Comparison of ENCODE assay signal across 1 cellular context in genomic region chr10:62817763-62818425, GRCh38.
TF ChIP-seq lines count a peak whose summit lies in the region.

No MANE protein-coding gene starts in this region.

TF ChIP-seq in GM12878, 131 proteins besides CTCF, POLR2A, EP300 and RAD21 (continued from another document):
- TF ChIP-seq BCLAF1 (IDR thresholded peaks at IDR 0.05) = no peak
- TF ChIP-seq TBL1XR1 (IDR thresholded peaks at IDR 0.05; ENCODE audit: low read depth, low read length) = peak; percentile 21; the same call in 1 of the 2 replicates
- peak; percentile 9 for TF ChIP-seq MEF2B (IDR thresholded peaks at IDR 0.05; ENCODE audit: partially characterized antibody, poor library complexity, severe bottlenecking)
- TF ChIP-seq SMC3 (IDR thresholded peaks at IDR 0.05; ENCODE audit: borderline replicate concordance, low read length) = peak; percentile 93
- TF ChIP-seq EGR1 (IDR thresholded peaks at IDR 0.05; ENCODE audit: borderline replicate concordance in 1 of 2, low read depth in 2 of 2, low read length in 2 of 2) = 0 out of 3 replicates have a peak, but pooled peaks of 1 of the 2 experiments have one; percentile 36
- no peak for TF ChIP-seq NFYA (IDR thresholded peaks at IDR 0.05; ENCODE audit: borderline replicate concordance, low read depth, low read length)
- 0 out of 4 replicates have a peak, but pooled peaks have one; percentile 15 to 29 for TF ChIP-seq SRF (IDR thresholded peaks at IDR 0.05; ENCODE audit: low read depth in 2 of 2, low read length in 2 of 2)
- peak; percentile 50; the same call in 1 of the 2 replicates for TF ChIP-seq BACH1 (IDR thresholded peaks at IDR 0.05; ENCODE audit: borderline replicate concordance)
- peak; percentile 18 for TF ChIP-seq RELA (IDR thresholded peaks at IDR 0.05; ENCODE audit: borderline replicate concordance, partially characterized antibody)
- TF ChIP-seq IRF4 (IDR thresholded peaks at IDR 0.05; ENCODE audit: low read depth, low read length) = 0 out of 2 replicates have a peak, but pooled peaks have one; percentile 7
- TF ChIP-seq MEF2A (IDR thresholded peaks at IDR 0.05; ENCODE audit: insufficient read depth, low read depth, low read length) = 0 out of 2 replicates have a peak, but pooled peaks have one; percentile 52
